ENCODE assay signal across 18 cellular contexts in the genomic region with DNA sequence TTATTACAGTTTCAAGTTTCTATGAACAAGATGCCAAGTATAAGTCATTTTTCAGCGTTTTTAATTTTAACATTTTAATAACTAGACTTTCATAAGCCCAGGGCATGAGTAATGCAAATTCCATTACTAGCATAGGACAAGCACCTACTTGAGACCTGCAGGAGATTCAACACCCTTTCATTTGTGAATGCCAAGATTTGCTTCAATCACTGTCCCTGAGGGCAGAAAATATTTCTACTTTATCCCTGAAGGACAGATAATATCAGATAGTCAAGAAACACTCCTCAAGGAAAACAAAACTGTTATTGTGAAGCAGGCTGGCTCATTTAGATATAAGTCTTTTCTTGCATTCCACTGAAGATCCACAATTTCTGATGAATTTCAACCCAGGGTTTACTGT. TPM values are rescaled to one million over a fixed set of nuclear protein-coding genes. Genes with fewer than 3 reads are reported as not detected.
DNase-seq lines count a peak whose midpoint lies in the region; ATAC-seq and TF ChIP-seq lines count a peak whose summit lies in the region.
"Had no signal": no experiment of that assay in that cellular context is flagged by ENCODE, and none has a peak within 500 bp of the region (broad histone marks: within the 10 kb centered on the region; RNA-seq: fewer than 3 reads in every experiment).

No MANE protein-coding gene starts in this region.

- no peak overlapping the region for H2BK15ac ChIP-seq in mesenchymal stem cell (ENCODE audit: low read depth, poor library complexity, severe bottlenecking)

- peaks cover 6% of the 10 kb centered on the region for H3K36me3 Mint-ChIP-seq in chondrocyte (ENCODE audit: low read depth)

- ATAC-seq in heart left ventricle (no peak), upper lobe of right lung (peak; percentile 59), GM21526 (IDR thresholded peaks at IDR 0.05; ENCODE audit: low FRiP score, unreplicated experiment) (no peak), HG02588 (IDR thresholded peaks at IDR 0.05; ENCODE audit: unreplicated experiment) (no peak)
- ATAC-seq: CD8-positive, alpha-beta T cell; GM12878 had no signal

- no peak overlapping the region for H2BK5ac ChIP-seq in mesenchymal stem cell (ENCODE audit: low read depth, low read length, poor library complexity, severe bottlenecking)

- H3K27ac ChIP-seq in heart left ventricle (peak overlapping the region; percentile 41 to 82 (median 79)), mesenchymal stem cell (ENCODE audit: low read length, poor library complexity, severe bottlenecking) (no peak overlapping the region), upper lobe of right lung (peak overlapping the region; percentile 31)
- H3K27ac ChIP-seq: KMS-11 had no signal

- H3K4me1 ChIP-seq in heart left ventricle (peaks cover 0 to 65% (median 22%) of the 10 kb centered on the region in 12 donors), mesenchymal stem cell (ENCODE audit: control insufficient read depth, insufficient read depth, low read depth, low read length) (no peaks in the 10 kb centered on the region), upper lobe of right lung (no peaks in the 10 kb centered on the region)

- H3K27ac Mint-ChIP-seq in chondrocyte (ENCODE audit: unreplicated experiment) = peak overlapping the region; percentile 60
- H3K27ac Mint-ChIP-seq: T-helper 1 cell treated with Interleukin-12 subunit alpha and Interleukin-12 subunit beta and Interleukin-4 antibody, amounts not matched to agents 30 μg/mL and 1 μg/mL, for 36 hours had no signal

- TF ChIP-seq POLR2A in heart left ventricle (IDR thresholded peaks at IDR 0.05) = no peak

- H2AK5ac ChIP-seq in mesenchymal stem cell (ENCODE audit: low read length, severe bottlenecking) = no peak overlapping the region

- H2BK120ac ChIP-seq in mesenchymal stem cell (ENCODE audit: low read depth, low read length) = no peak overlapping the region

- no peak overlapping the region for H2AFZ ChIP-seq in mesenchymal stem cell (ENCODE audit: low read depth, low read length)

- H3K18ac ChIP-seq in mesenchymal stem cell (ENCODE audit: low read depth in 1 of 2, low read length in 2 of 2) = no peak overlapping the region

- no peak overlapping the region for H4K8ac ChIP-seq in mesenchymal stem cell (ENCODE audit: low read length)

- H3K4me3 ChIP-seq in heart left ventricle (no peak overlapping the region), mesenchymal stem cell (ENCODE audit: insufficient read depth in 1 of 2, low read depth in 1 of 2, low read length in 2 of 2) (no peak overlapping the region), upper lobe of right lung (no peak overlapping the region)
- H3K4me3 ChIP-seq: GM12878 had no signal

- 38 to 57% (median 45%) methylated on average over 1 of the region's 1 CpG for WGBS in heart left ventricle, 4 donors
- WGBS in mesenchymal stem cell = 85% methylated on average over 1 of the region's 1 CpG

- H3K36me3 ChIP-seq in heart left ventricle = peaks cover 0 to 3% (median 0%) of the 10 kb centered on the region in 9 donors
- no peaks in the 10 kb centered on the region for H3K36me3 ChIP-seq in mesenchymal stem cell (ENCODE audit: control insufficient read depth in 1 of 2, insufficient read depth in 2 of 2, low read depth in 1 of 2, low read length in 2 of 2)
- no peaks in the 10 kb centered on the region for H3K36me3 ChIP-seq in upper lobe of right lung

- TF ChIP-seq CTCF in heart left ventricle (IDR thresholded peaks at IDR 0.05) (no peak), chondrocyte (IDR thresholded peaks at IDR 0.05) (no peak), upper lobe of right lung (IDR thresholded peaks at IDR 0.05) (no peak)

- H3K9me3 ChIP-seq in heart left ventricle (peaks cover 0 to 20% (median 2%) of the 10 kb centered on the region in 12 donors), mesenchymal stem cell (ENCODE audit: control insufficient read depth, low read length) (no peaks in the 10 kb centered on the region), upper lobe of right lung (peaks cover 7% of the 10 kb centered on the region)

- no peak overlapping the region for H3K4me2 ChIP-seq in mesenchymal stem cell (ENCODE audit: low read length, poor library complexity, severe bottlenecking)
- H3K4me2 ChIP-seq: KMS-11 had no signal

- H3K4me3 Mint-ChIP-seq in chondrocyte (ENCODE audit: unreplicated experiment) = no peak overlapping the region
- H3K4me3 Mint-ChIP-seq: CD8-positive, alpha-beta T cell; T-helper 1 cell treated with Interleukin-12 subunit alpha and Interleukin-12 subunit beta and Interleukin-4 antibody, amounts not matched to agents 30 μg/mL and 1 μg/mL, for 36 hours had no signal

- no peak overlapping the region for H3K14ac ChIP-seq in mesenchymal stem cell (ENCODE audit: low read length in 2 of 2)

- DNase-seq in heart left ventricle = no peak
- DNase-seq in cardiac septum (ENCODE audit: low spot score) = no peak
- no peak for DNase-seq in chondrocyte (ENCODE audit: low spot score)
- no peak for DNase-seq in mesenchymal stem cell
- DNase-seq in upper lobe of right lung = no peak
- no peak for DNase-seq in NCI-H146 treated with DMSO at 0.1 percent for 48 hours (lab: John Stamatoyannopoulos, UW; ENCODE audit: unreplicated experiment)
- DNase-seq: activated CD4-positive, CD25-positive, alpha-beta regulatory T cell; activated naive CD4-positive, alpha-beta T cell treated with Interleukin-2 at 50 U/mL for 16 hours; CD8-positive, alpha-beta T cell; effector memory CD4-positive, alpha-beta T cell; EL; NCI-H1694; NCI-H526 had no signal

- intact Hi-C loops in heart left ventricle (cut with DNase I) (loop anchor here in 6 of 10 donors (5.0 to 10.0 kb wide), 4 partner anchors 54 to 712 kb away; no protein-coding TSS in a partner anchor), cardiac septum (cut with DNase I) (loop anchor here (2.0 to 10.0 kb wide), 2 partner anchors 46 to 702 kb away; no protein-coding TSS in a partner anchor), upper lobe of right lung (cut with DNase I) (no loop called here)

- H3K27me3 ChIP-seq in heart left ventricle = no peaks in the 10 kb centered on the region
- H3K27me3 ChIP-seq in mesenchymal stem cell (ENCODE audit: control insufficient read depth in 1 of 2, insufficient read depth in 1 of 2, low read length in 2 of 2) = no peaks in the 10 kb centered on the region
- no peaks in the 10 kb centered on the region for H3K27me3 ChIP-seq in upper lobe of right lung

- H3K9ac ChIP-seq in mesenchymal stem cell (ENCODE audit: low read length) = peak overlapping the region; percentile 74
- H3K9ac ChIP-seq: KMS-11 had no signal

- no peaks in the 10 kb centered on the region for H3K27me3 Mint-ChIP-seq in chondrocyte (ENCODE audit: low read depth)

- H3K9me3 Mint-ChIP-seq in chondrocyte (ENCODE audit: low read depth) = peaks cover 10% of the 10 kb centered on the region

- H4K91ac ChIP-seq in mesenchymal stem cell (ENCODE audit: low read length) = no peak overlapping the region

- H2BK12ac ChIP-seq in mesenchymal stem cell (ENCODE audit: low read length in 2 of 2) = no peak overlapping the region

- no peak overlapping the region for H3K23ac ChIP-seq in mesenchymal stem cell (ENCODE audit: low read length in 2 of 2)

- no peak overlapping the region for H3K4ac ChIP-seq in mesenchymal stem cell (ENCODE audit: low read depth in 1 of 2, low read length in 2 of 2)

- peaks cover 23% of the 10 kb centered on the region for H3K4me1 Mint-ChIP-seq in chondrocyte (ENCODE audit: low read depth)

- H3K79me1 ChIP-seq in mesenchymal stem cell (replicated peaks; ENCODE audit: low read length, poor library complexity, severe bottlenecking) = no peaks in the 10 kb centered on the region

RNA-seq across cellular contexts. Expression of a gene that starts 27.7 kb away (rescaled TPM):
- total RNA-seq in heart left ventricle (10 to 100 TPM; 43.7 to 97.3 (median 58.4) TPM), cardiac septum (49.0 TPM), chondrocyte (30.5 to 32.7 TPM (median 30.9 TPM) in 3 replicates), upper lobe of right lung (28.0 TPM)
- polyA plus RNA-seq in heart left ventricle = 100 to 1,000 TPM in 1 of 2 donors, 10 to 100 TPM in 1; 48.9 to 171 TPM
- polyA plus RNA-seq in mesenchymal stem cell (2013, experiment 1 of 2) = 40.8 TPM
- 41.3 TPM for polyA plus RNA-seq in mesenchymal stem cell (2013, experiment 2 of 2)
